Comparison of ENCODE assay signal across 1 cellular context in the genomic region with DNA sequence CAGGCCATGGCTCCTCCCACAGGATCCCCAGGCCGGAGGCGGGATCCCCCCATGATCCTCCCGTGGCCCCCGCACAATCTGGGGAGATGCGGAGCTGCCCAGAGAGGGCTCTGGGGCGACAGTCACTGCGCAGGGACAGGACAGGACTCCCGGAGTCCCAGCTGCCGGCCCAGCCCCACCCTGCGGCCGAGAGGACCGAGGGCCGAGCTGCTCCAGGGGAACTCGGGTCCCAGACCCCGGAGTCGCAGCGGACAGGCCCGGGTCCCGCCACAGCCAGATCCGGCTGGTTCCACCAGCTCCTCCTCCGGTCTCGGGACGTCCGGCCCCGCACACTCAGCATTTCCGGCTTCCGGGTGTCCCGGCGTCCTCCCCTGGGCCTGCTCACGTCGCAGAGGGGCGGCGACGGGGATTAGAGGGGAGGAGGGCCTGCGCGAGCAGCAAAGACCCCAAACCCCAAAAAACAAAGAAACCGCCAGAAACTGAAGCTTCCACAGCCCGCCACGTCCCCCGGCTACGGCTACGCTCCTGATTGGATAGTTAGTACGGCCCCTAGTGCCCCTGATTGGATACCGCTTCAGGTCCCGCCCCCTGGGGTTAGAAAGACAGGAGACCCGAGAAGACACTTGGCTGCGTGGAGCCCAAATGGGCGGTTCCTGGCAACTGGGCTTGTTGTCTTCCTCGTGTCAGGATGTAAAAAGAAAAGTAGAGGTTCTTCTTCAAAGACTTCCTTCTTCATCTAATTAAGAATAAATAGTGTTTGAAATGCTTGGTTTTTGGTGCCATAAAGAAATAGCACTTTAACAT.
TF ChIP-seq lines count a peak whose summit lies in the region.

No MANE protein-coding gene starts in this region.

TF ChIP-seq in HepG2, 621 proteins besides CTCF, POLR2A, EP300 and RAD21 (continued from another document):
- TF ChIP-seq RBM39 (IDR thresholded peaks at IDR 0.05; ENCODE audit: low read depth, low read length, poor library complexity, severe bottlenecking), result peak; percentile 80
- TF ChIP-seq, protein P1, sequence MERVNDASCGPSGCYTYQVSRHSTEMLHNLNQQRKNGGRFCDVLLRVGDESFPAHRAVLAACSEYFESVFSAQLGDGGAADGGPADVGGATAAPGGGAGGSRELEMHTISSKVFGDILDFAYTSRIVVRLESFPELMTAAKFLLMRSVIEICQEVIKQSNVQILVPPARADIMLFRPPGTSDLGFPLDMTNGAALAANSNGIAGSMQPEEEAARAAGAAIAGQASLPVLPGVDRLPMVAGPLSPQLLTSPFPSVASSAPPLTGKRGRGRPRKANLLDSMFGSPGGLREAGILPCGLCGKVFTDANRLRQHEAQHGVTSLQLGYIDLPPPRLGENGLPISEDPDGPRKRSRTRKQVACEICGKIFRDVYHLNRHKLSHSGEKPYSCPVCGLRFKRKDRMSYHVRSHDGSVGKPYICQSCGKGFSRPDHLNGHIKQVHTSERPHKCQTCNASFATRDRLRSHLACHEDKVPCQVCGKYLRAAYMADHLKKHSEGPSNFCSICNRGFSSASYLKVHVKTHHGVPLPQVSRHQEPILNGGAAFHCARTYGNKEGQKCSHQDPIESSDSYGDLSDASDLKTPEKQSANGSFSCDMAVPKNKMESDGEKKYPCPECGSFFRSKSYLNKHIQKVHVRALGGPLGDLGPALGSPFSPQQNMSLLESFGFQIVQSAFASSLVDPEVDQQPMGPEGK (CRISPR knock-in tag; IDR thresholded peaks at IDR 0.05), result peak; percentile 60; the same call in 1 of the 2 replicates
- TF ChIP-seq TCF7L2 (IDR thresholded peaks at IDR 0.05; ENCODE audit: low read depth, low read length), result no peak
- no peak for TF ChIP-seq SOX5 (CRISPR knock-in tag; IDR thresholded peaks at IDR 0.05; ENCODE audit: borderline replicate concordance)
- peak; percentile 38; the same call in 1 of the 2 replicates for TF ChIP-seq ZNF543 (CRISPR knock-in tag; IDR thresholded peaks at IDR 0.05)
- TF ChIP-seq ZNF7 (CRISPR knock-in tag; IDR thresholded peaks at IDR 0.05), result no peak
- no peak for TF ChIP-seq TCF7 (IDR thresholded peaks at IDR 0.05; ENCODE audit: low read depth)
- no peak for TF ChIP-seq NONO (IDR thresholded peaks at IDR 0.05)
- TF ChIP-seq NONO (CRISPR knock-in tag; conservative IDR thresholded peaks at IDR 0.05), result 0 out of 2 replicates have a peak, but pooled peaks have one; percentile 50
- peak; percentile 31; the same call in 1 of the 2 replicates for TF ChIP-seq TOPORS (CRISPR knock-in tag; IDR thresholded peaks at IDR 0.05)
- no peak; the same call in 1 of the 2 replicates for TF ChIP-seq ZSCAN20 (CRISPR knock-in tag; IDR thresholded peaks at IDR 0.05; ENCODE audit: borderline replicate concordance)
- peak; percentile 89 for TF ChIP-seq U2AF1 (optimal IDR thresholded peaks at IDR 0.05; ENCODE audit: low read depth, low read length)
- 0 out of 2 replicates have a peak, but pooled peaks have one; percentile 30 for TF ChIP-seq SP5 (CRISPR knock-in tag; IDR thresholded peaks at IDR 0.05; ENCODE audit: borderline replicate concordance, low read depth)
- TF ChIP-seq, protein P2, sequence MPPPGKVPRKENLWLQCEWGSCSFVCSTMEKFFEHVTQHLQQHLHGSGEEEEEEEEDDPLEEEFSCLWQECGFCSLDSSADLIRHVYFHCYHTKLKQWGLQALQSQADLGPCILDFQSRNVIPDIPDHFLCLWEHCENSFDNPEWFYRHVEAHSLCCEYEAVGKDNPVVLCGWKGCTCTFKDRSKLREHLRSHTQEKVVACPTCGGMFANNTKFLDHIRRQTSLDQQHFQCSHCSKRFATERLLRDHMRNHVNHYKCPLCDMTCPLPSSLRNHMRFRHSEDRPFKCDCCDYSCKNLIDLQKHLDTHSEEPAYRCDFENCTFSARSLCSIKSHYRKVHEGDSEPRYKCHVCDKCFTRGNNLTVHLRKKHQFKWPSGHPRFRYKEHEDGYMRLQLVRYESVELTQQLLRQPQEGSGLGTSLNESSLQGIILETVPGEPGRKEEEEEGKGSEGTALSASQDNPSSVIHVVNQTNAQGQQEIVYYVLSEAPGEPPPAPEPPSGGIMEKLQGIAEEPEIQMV (CRISPR knock-in tag; IDR thresholded peaks at IDR 0.05; ENCODE audit: low read depth), result no peak
- TF ChIP-seq PHF8 (CRISPR knock-in tag; IDR thresholded peaks at IDR 0.05), result no peak; the same call in none of the 2 replicates
- TF ChIP-seq, protein P3, sequence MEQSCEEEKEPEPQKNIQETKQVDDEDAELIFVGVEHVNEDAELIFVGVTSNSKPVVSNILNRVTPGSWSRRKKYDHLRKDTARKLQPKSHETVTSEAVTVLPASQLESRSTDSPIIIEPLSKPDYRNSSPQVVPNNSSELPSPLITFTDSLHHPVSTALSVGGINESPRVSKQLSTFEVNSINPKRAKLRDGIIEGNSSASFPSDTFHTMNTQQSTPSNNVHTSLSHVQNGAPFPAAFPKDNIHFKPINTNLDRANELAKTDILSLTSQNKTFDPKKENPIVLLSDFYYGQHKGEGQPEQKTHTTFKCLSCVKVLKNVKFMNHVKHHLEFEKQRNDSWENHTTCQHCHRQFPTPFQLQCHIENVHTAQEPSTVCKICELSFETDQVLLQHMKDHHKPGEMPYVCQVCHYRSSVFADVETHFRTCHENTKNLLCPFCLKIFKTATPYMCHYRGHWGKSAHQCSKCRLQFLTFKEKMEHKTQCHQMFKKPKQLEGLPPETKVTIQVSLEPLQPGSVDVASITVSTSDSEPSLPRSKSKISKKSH (CRISPR knock-in tag; IDR thresholded peaks at IDR 0.05; ENCODE audit: borderline replicate concordance), result no peak; the same call in 1 of the 2 replicates
- TF ChIP-seq, protein P4, sequence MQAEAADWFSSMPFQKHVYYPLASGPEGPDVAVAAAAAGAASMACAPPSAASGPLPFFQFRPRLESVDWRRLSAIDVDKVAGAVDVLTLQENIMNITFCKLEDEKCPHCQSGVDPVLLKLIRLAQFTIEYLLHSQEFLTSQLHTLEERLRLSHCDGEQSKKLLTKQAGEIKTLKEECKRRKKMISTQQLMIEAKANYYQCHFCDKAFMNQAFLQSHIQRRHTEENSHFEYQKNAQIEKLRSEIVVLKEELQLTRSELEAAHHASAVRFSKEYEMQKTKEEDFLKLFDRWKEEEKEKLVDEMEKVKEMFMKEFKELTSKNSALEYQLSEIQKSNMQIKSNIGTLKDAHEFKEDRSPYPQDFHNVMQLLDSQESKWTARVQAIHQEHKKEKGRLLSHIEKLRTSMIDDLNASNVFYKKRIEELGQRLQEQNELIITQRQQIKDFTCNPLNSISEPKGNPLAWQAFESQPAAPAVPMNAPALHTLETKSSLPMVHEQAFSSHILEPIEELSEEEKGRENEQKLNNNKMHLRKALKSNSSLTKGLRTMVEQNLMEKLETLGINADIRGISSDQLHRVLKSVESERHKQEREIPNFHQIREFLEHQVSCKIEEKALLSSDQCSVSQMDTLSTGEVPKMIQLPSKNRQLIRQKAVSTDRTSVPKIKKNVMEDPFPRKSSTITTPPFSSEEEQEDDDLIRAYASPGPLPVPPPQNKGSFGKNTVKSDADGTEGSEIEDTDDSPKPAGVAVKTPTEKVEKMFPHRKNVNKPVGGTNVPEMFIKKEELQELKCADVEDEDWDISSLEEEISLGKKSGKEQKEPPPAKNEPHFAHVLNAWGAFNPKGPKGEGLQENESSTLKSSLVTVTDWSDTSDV (CRISPR knock-in tag; IDR thresholded peaks at IDR 0.05), result no peak
- TF ChIP-seq THAP11 (CRISPR knock-in tag; IDR thresholded peaks at IDR 0.05), result peak; percentile 79
- TF ChIP-seq, protein P5, sequence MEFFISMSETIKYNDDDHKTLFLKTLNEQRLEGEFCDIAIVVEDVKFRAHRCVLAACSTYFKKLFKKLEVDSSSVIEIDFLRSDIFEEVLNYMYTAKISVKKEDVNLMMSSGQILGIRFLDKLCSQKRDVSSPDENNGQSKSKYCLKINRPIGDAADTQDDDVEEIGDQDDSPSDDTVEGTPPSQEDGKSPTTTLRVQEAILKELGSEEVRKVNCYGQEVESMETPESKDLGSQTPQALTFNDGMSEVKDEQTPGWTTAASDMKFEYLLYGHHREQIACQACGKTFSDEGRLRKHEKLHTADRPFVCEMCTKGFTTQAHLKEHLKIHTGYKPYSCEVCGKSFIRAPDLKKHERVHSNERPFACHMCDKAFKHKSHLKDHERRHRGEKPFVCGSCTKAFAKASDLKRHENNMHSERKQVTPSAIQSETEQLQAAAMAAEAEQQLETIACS (CRISPR knock-in tag; IDR thresholded peaks at IDR 0.05), result no peak
- no peak for TF ChIP-seq BHLHE40 (IDR thresholded peaks at IDR 0.05; ENCODE audit: low read length)
- TF ChIP-seq AGO2 (optimal IDR thresholded peaks at IDR 0.05; ENCODE audit: low read depth, low read length), result peak; percentile 68
- TF ChIP-seq ZNF451 (CRISPR knock-in tag; IDR thresholded peaks at IDR 0.05), result 0 out of 2 replicates have a peak, but pooled peaks have one; percentile 32
- TF ChIP-seq, protein P6, sequence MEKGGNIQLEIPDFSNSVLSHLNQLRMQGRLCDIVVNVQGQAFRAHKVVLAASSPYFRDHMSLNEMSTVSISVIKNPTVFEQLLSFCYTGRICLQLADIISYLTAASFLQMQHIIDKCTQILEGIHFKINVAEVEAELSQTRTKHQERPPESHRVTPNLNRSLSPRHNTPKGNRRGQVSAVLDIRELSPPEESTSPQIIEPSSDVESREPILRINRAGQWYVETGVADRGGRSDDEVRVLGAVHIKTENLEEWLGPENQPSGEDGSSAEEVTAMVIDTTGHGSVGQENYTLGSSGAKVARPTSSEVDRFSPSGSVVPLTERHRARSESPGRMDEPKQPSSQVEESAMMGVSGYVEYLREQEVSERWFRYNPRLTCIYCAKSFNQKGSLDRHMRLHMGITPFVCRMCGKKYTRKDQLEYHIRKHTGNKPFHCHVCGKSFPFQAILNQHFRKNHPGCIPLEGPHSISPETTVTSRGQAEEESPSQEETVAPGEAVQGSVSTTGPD (CRISPR knock-in tag; IDR thresholded peaks at IDR 0.05), result no peak
- no peak for TF ChIP-seq ZNF777 (CRISPR knock-in tag; IDR thresholded peaks at IDR 0.05)
- no peak for TF ChIP-seq TAF15 (IDR thresholded peaks at IDR 0.05; ENCODE audit: low read depth, low read length, poor library complexity, severe bottlenecking)
- peak; percentile 54 for TF ChIP-seq ZNF501 (CRISPR knock-in tag; IDR thresholded peaks at IDR 0.05)
- TF ChIP-seq, protein P7, sequence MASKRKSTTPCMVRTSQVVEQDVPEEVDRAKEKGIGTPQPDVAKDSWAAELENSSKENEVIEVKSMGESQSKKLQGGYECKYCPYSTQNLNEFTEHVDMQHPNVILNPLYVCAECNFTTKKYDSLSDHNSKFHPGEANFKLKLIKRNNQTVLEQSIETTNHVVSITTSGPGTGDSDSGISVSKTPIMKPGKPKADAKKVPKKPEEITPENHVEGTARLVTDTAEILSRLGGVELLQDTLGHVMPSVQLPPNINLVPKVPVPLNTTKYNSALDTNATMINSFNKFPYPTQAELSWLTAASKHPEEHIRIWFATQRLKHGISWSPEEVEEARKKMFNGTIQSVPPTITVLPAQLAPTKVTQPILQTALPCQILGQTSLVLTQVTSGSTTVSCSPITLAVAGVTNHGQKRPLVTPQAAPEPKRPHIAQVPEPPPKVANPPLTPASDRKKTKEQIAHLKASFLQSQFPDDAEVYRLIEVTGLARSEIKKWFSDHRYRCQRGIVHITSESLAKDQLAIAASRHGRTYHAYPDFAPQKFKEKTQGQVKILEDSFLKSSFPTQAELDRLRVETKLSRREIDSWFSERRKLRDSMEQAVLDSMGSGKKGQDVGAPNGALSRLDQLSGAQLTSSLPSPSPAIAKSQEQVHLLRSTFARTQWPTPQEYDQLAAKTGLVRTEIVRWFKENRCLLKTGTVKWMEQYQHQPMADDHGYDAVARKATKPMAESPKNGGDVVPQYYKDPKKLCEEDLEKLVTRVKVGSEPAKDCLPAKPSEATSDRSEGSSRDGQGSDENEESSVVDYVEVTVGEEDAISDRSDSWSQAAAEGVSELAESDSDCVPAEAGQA (IDR thresholded peaks at IDR 0.05; ENCODE audit: low read depth), result no peak
- TF ChIP-seq, protein P7 (CRISPR knock-in tag; IDR thresholded peaks at IDR 0.05; ENCODE audit: borderline replicate concordance), result no peak
- TF ChIP-seq ZNF331 (CRISPR knock-in tag; IDR thresholded peaks at IDR 0.05), result no peak
- TF ChIP-seq ZNF788 (CRISPR knock-in tag; IDR thresholded peaks at IDR 0.05; ENCODE audit: borderline replicate concordance), result no peak
- no peak for TF ChIP-seq JUNB (CRISPR knock-in tag; IDR thresholded peaks at IDR 0.05; ENCODE audit: borderline replicate concordance)
- TF ChIP-seq MEF2D (CRISPR knock-in tag; IDR thresholded peaks at IDR 0.05), result no peak
- no peak for TF ChIP-seq ZSCAN31 (CRISPR knock-in tag; IDR thresholded peaks at IDR 0.05; ENCODE audit: low read depth)
- TF ChIP-seq ARNT2 (CRISPR knock-in tag; IDR thresholded peaks at IDR 0.05; ENCODE audit: low read depth), result peak; percentile 74; the same call in 1 of the 2 replicates
- no peak for TF ChIP-seq ZNF549 (CRISPR knock-in tag; IDR thresholded peaks at IDR 0.05)
- no peak for TF ChIP-seq ATAD3A (CRISPR knock-in tag; IDR thresholded peaks at IDR 0.05)
- TF ChIP-seq, protein P8, sequence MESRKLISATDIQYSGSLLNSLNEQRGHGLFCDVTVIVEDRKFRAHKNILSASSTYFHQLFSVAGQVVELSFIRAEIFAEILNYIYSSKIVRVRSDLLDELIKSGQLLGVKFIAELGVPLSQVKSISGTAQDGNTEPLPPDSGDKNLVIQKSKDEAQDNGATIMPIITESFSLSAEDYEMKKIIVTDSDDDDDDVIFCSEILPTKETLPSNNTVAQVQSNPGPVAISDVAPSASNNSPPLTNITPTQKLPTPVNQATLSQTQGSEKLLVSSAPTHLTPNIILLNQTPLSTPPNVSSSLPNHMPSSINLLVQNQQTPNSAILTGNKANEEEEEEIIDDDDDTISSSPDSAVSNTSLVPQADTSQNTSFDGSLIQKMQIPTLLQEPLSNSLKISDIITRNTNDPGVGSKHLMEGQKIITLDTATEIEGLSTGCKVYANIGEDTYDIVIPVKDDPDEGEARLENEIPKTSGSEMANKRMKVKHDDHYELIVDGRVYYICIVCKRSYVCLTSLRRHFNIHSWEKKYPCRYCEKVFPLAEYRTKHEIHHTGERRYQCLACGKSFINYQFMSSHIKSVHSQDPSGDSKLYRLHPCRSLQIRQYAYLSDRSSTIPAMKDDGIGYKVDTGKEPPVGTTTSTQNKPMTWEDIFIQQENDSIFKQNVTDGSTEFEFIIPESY (CRISPR knock-in tag; IDR thresholded peaks at IDR 0.05), result no peak
- no peak for TF ChIP-seq SIN3B (IDR thresholded peaks at IDR 0.05; ENCODE audit: low read length)
- TF ChIP-seq SRSF4 (IDR thresholded peaks at IDR 0.05; ENCODE audit: low read depth, low read length, poor library complexity, severe bottlenecking), result no peak
- no peak for TF ChIP-seq ZFYVE20 (CRISPR knock-in tag; IDR thresholded peaks at IDR 0.05; ENCODE audit: borderline replicate concordance, low read depth)
- no peak; the same call in 1 of the 2 replicates for TF ChIP-seq EHMT2 (IDR thresholded peaks at IDR 0.05; ENCODE audit: borderline replicate concordance, low read depth, low read length)
